ENCODE assay signal across 8 cellular contexts in genomic region chr7:66114743-66115727, GRCh38. TPM values are rescaled to one million over a fixed set of nuclear protein-coding genes. Genes with fewer than 3 reads are reported as not detected.
DNase-seq lines count a peak whose midpoint lies in the region; ATAC-seq and TF ChIP-seq lines count a peak whose summit lies in the region.

TSS of gene CRCP (plus strand) at chr7:66114847. CDS start at chr7:66114963, 116 bp downstream.

- TF ChIP-seq POLR2A in vagina (IDR thresholded peaks at IDR 0.05): peak in 1 of 2 donors; percentile 20

- H3K9me3 ChIP-seq in T-helper 17 cell (ENCODE audit: control insufficient read depth, low read length, poor library complexity, severe bottlenecking) (no peaks in the 10 kb centered on the region), right cardiac atrium (ENCODE audit: control insufficient read depth, low read length) (no peaks in the 10 kb centered on the region), vagina (no peaks in the 10 kb centered on the region)

- peak within 1 kb of the TSS; percentile 98 for H3K4me3 Mint-ChIP-seq in T-helper 17 cell

- in situ Hi-C loops in GM13977 (cut with MboI; ENCODE audit: low pct_unique_long_range_greater_than_20kb, low sequenced_read_pairs, unreplicated experiment): no loop called here

- H3K9ac ChIP-seq in rectal smooth muscle tissue (ENCODE audit: low read length): peak within 1 kb of the TSS; percentile 90

- peaks cover 36% of the 10 kb centered on the region for H3K4me1 Mint-ChIP-seq in T-helper 17 cell

- peak; percentile 89 for DNase-seq in GM13977 (ENCODE audit: low spot score)
- peak; percentile 82 to 91 (median 90) for DNase-seq in NCI-H1417 (lab: John Stamatoyannopoulos, UW)
- peak; percentile 79 to 82 (median 79) for DNase-seq in T-helper 17 cell
- DNase-seq in amygdala (lab: John Stamatoyannopoulos, UW): peak in 55 of 56 donors; percentile 7 to 82 (median 67)
- peak; percentile 86 to 93 (median 93) for DNase-seq in right cardiac atrium
- DNase-seq in vagina (ENCODE audit: extremely low spot score in 2 of 2): peak in 1 of 2 donors; percentile 91

- no peaks in the 10 kb centered on the region for H3K36me3 ChIP-seq in rectal smooth muscle tissue (ENCODE audit: control insufficient read depth, insufficient read depth, low read length)
- H3K36me3 ChIP-seq in vagina: no peaks in the 10 kb centered on the region

- ATAC-seq in HG02763 (IDR thresholded peaks at IDR 0.05; ENCODE audit: unreplicated experiment): peak; percentile 83
- ATAC-seq in T-helper 17 cell: peak; percentile 93
- ATAC-seq in right cardiac atrium: peak; percentile 96

- peak within 1 kb of the TSS; percentile 84 for H3K27ac ChIP-seq in right cardiac atrium (ENCODE audit: low read length)
- peak within 1 kb of the TSS; percentile 98 for H3K27ac ChIP-seq in rectal smooth muscle tissue (ENCODE audit: low read depth, low read length)
- H3K27ac ChIP-seq in vagina: peak within 1 kb of the TSS; percentile 95

- H3K4me1 ChIP-seq in right cardiac atrium (ENCODE audit: control insufficient read depth, insufficient read depth, low read length) (peaks cover 4% of the 10 kb centered on the region), rectal smooth muscle tissue (ENCODE audit: control insufficient read depth, insufficient read depth, low read length) (peaks cover 8% of the 10 kb centered on the region), vagina (peaks cover 52% of the 10 kb centered on the region)

- no peaks in the 10 kb centered on the region for H3K27me3 Mint-ChIP-seq in T-helper 17 cell

- H3K4me3 ChIP-seq in right cardiac atrium (ENCODE audit: low read length): peak within 1 kb of the TSS; percentile 57
- H3K4me3 ChIP-seq in rectal smooth muscle tissue (ENCODE audit: low read length): peak within 1 kb of the TSS; percentile 98
- peak within 1 kb of the TSS; percentile 84 to 98 for H3K4me3 ChIP-seq in vagina

- H3K27me3 ChIP-seq in right cardiac atrium (ENCODE audit: control insufficient read depth, insufficient read depth) (no peaks in the 10 kb centered on the region), rectal smooth muscle tissue (ENCODE audit: control insufficient read depth, insufficient read depth, low read length) (no peaks in the 10 kb centered on the region), vagina (no peaks in the 10 kb centered on the region)

- under 1% methylated on average over 68 of the region's 68 CpGs for WGBS in right cardiac atrium

- TF ChIP-seq CTCF in GM13977 (IDR thresholded peaks at IDR 0.05; ENCODE audit: extremely low read depth, insufficient read depth, missing control alignments) (peak; percentile 31), vagina (IDR thresholded peaks at IDR 0.05) (peak in 1 of 3 experiments; percentile 12)

- peaks cover 6% of the 10 kb centered on the region for H3K36me3 Mint-ChIP-seq in T-helper 17 cell (ENCODE audit: low read depth)

- intact Hi-C loops in right cardiac atrium (cut with DNase I): no loop called here
- intact Hi-C loops in vagina (cut with DNase I): no loop called here

- peak within 1 kb of the TSS; percentile 94 for H3K27ac Mint-ChIP-seq in T-helper 17 cell

RNA-seq across cellular contexts. Expression of gene CRCP, which starts in this region (rescaled TPM):
- 10 to 100 TPM; 35.2 to 40.3 TPM for total RNA-seq in T-helper 17 cell
- total RNA-seq in right cardiac atrium: 10 to 100 TPM; 28.3 to 31.5 (median 28.9) TPM
- polyA plus RNA-seq in right cardiac atrium: 18.7 TPM
- 56.5 TPM for total RNA-seq in vagina
